ENCODE assay signal across 40 cellular contexts in genomic region chr6:4588163-4588562, GRCh38.
"Had no signal": no experiment of that assay in that cellular context is flagged by ENCODE, and none has a peak within 500 bp of the region (broad histone marks: within the 10 kb centered on the region; RNA-seq: fewer than 3 reads in every experiment).

No MANE protein-coding gene starts in this region.

- H3K27me3 Mint-ChIP-seq: activated CD4-positive, alpha-beta memory T cell treated with anti-CD3 and anti-CD28 coated beads for 36 hours; activated CD4-positive, alpha-beta T cell treated with anti-CD3 and anti-CD28 coated beads, Interleukin-2, amount 10 ng/mL, durations not matched to agents 24 days and 14 days; central memory CD8-positive, alpha-beta T cell had no signal

- ATAC-seq: activated CD8-positive, alpha-beta T cell treated with anti-CD3 and anti-CD28 coated beads for 36 hours; activated naive CD4-positive, alpha-beta T cell treated with anti-CD3 and anti-CD28 coated beads, Interleukin-2, amount 50 U/mL, for 72 hours; activated T-cell treated with anti-CD3 and anti-CD28 coated beads, Interleukin-2, amount 50 U/mL, for 4 hours; activated T-cell treated with anti-CD3 and anti-CD28 coated beads, Interleukin-2, amount 50 U/mL, for 72 hours; activated T-helper 17 cell treated with anti-CD3 and anti-CD28 coated beads, Interleukin-2, amount 50 U/mL, for 72 hours; body of pancreas had no signal

- H3K4me1 Mint-ChIP-seq: activated B cell treated with CpG ODN at 0.5 μM for 24 hours; activated CD4-positive, alpha-beta T cell treated with anti-CD3 and anti-CD28 coated beads, Interleukin-2, amount 10 ng/mL, durations not matched to agents 24 days and 14 days; activated naive CD8-positive, alpha-beta T cell treated with anti-CD3 and anti-CD28 coated beads for 36 hours; activated T-helper 17 cell treated with anti-CD3 and anti-CD28 coated beads, Interleukin-2, amount 50 U/mL, for 72 hours; central memory CD8-positive, alpha-beta T cell had no signal

- H3K36me3 Mint-ChIP-seq: activated CD4-positive, alpha-beta memory T cell treated with anti-CD3 and anti-CD28 coated beads for 36 hours; activated naive CD4-positive, alpha-beta T cell treated with anti-CD3 and anti-CD28 coated beads, Interleukin-2, amount 50 U/mL, for 72 hours; activated naive CD8-positive, alpha-beta T cell treated with anti-CD3 and anti-CD28 coated beads for 36 hours had no signal

- H3K4me1 ChIP-seq: adrenal gland, body of pancreas had no signal

- H3K4me3 ChIP-seq: adrenal gland, body of pancreas, cardiac muscle cell had no signal

- H3K9me3 ChIP-seq: adrenal gland, body of pancreas had no signal

- DNase-seq: activated B cell treated with CpG ODN at 0.5 μM for 24 hours; activated CD4-positive, alpha-beta memory T cell treated with anti-CD3 and anti-CD28 coated beads for 36 hours; activated CD4-positive, alpha-beta T cell treated with anti-CD3 and anti-CD28 coated beads for 4 hours; activated CD4-positive, alpha-beta T cell treated with anti-CD3 and anti-CD28 coated beads, Interleukin-2, amount 10 ng/mL, durations not matched to agents 24 days and 14 days; activated CD4-positive, alpha-beta T cell treated with anti-CD3 and anti-CD28 coated beads, Interleukin-2, amount 50 U/mL, for 1 hour; activated CD4-positive, alpha-beta T cell treated with anti-CD3 and anti-CD28 coated beads, Interleukin-2, amount 50 U/mL, for 4 hours; activated CD4-positive, CD25-positive, alpha-beta regulatory T cell treated with anti-CD3 and anti-CD28 coated beads, Interleukin-2, amount 50 U/mL, for 72 hours; activated CD8-positive, alpha-beta memory T cell treated with anti-CD3 and anti-CD28 coated beads, Interleukin-2, amount 50 U/mL, for 4 hours; activated CD8-positive, alpha-beta T cell treated with anti-CD3 and anti-CD28 coated beads for 36 hours; activated effector memory CD4-positive, alpha-beta T cell treated with anti-CD3 and anti-CD28 coated beads, Interleukin-2, amount 50 U/mL, for 16 hours; activated gamma-delta T cell treated with Interleukin-2 at 50 U/mL for 16 hours; activated naive CD4-positive, alpha-beta T cell; activated naive CD4-positive, alpha-beta T cell treated with anti-CD3 and anti-CD28 coated beads for 36 hours; activated naive CD4-positive, alpha-beta T cell treated with anti-CD3 and anti-CD28 coated beads, Interleukin-2, amount 50 U/mL, for 16 hours; activated naive CD8-positive, alpha-beta T cell treated with anti-CD3 and anti-CD28 coated beads for 36 hours; activated T-cell treated with anti-CD3 and anti-CD28 coated beads for 4 hours; activated T-cell treated with anti-CD3 and anti-CD28 coated beads, Interleukin-2, amount 50 U/mL, for 1 hour; activated T-cell treated with anti-CD3 and anti-CD28 coated beads, Interleukin-2, amount 50 U/mL, for 4 hours; activated T-cell treated with anti-CD3 and anti-CD28 coated beads, Interleukin-2, amount 50 U/mL, for 72 hours; adrenal gland; amniotic stem cell; aorta; body of pancreas; brain microvascular endothelial cell; caudate nucleus; cerebellar nuclear complex; T-helper 1 cell; T-helper 2 cell; T-helper 9 cell had no signal

- FAIRE-seq: astrocyte, bronchial epithelial cell, TTC549 had no signal

- H3K27me3 ChIP-seq: adrenal gland, body of pancreas, brain microvascular endothelial cell, cardiac muscle cell had no signal

- H3K9me3 Mint-ChIP-seq: activated B cell treated with CpG ODN at 0.5 μM for 24 hours; activated CD4-positive, alpha-beta memory T cell treated with anti-CD3 and anti-CD28 coated beads for 36 hours; activated CD4-positive, alpha-beta T cell treated with anti-CD3 and anti-CD28 coated beads, Interleukin-2, amount 10 ng/mL, durations not matched to agents 24 days and 14 days; activated CD8-positive, alpha-beta T cell treated with anti-CD3 and anti-CD28 coated beads for 36 hours; activated naive CD4-positive, alpha-beta T cell treated with anti-CD3 and anti-CD28 coated beads for 36 hours; activated naive CD4-positive, alpha-beta T cell treated with anti-CD3 and anti-CD28 coated beads, Interleukin-2, amount 50 U/mL, for 72 hours; activated naive CD8-positive, alpha-beta T cell treated with anti-CD3 and anti-CD28 coated beads for 36 hours; activated T-cell treated with anti-CD3 and anti-CD28 coated beads, Interleukin-2, amount 50 U/mL, for 4 hours; activated T-helper 1 cell treated with anti-CD3 and anti-CD28 coated beads, Interleukin-12 subunit alpha, Interleukin-12 subunit beta, Interleukin-2, Interleukin-4 antibody, amounts not matched to agents 30 ng/mL and 10 ng/mL and 1 ng/mL, durations not matched to agents 14 hours and 24 hours and 36 hours; central memory CD8-positive, alpha-beta T cell; T-helper 1 cell treated with Interleukin-12 subunit alpha and Interleukin-12 subunit beta and Interleukin-4 antibody, amounts not matched to agents 30 μg/mL and 1 μg/mL, for 36 hours; T-helper 2 cell treated with Interferon-gamma antibody and Interleukin-4, amounts not matched to agents 5 μg/mL and 100 μg/mL, for 36 hours had no signal

- H3K27ac ChIP-seq: adrenal gland, body of pancreas, brain microvascular endothelial cell, cardiac muscle cell, VCaP had no signal

- H3K27ac Mint-ChIP-seq: activated B cell treated with CpG ODN at 0.5 μM for 24 hours; activated CD4-positive, alpha-beta memory T cell treated with anti-CD3 and anti-CD28 coated beads for 36 hours; activated CD4-positive, alpha-beta T cell treated with anti-CD3 and anti-CD28 coated beads, Interleukin-2, amount 10 ng/mL, durations not matched to agents 24 days and 14 days; activated CD8-positive, alpha-beta T cell treated with anti-CD3 and anti-CD28 coated beads for 36 hours; activated naive CD4-positive, alpha-beta T cell treated with anti-CD3 and anti-CD28 coated beads for 36 hours; activated naive CD4-positive, alpha-beta T cell treated with anti-CD3 and anti-CD28 coated beads, Interleukin-2, amount 50 U/mL, for 72 hours; activated naive CD8-positive, alpha-beta T cell treated with anti-CD3 and anti-CD28 coated beads for 36 hours; activated T-cell treated with anti-CD3 and anti-CD28 coated beads, Interleukin-2, amount 50 U/mL, for 72 hours; activated T-helper 1 cell treated with anti-CD3 and anti-CD28 coated beads, Interleukin-12 subunit alpha, Interleukin-12 subunit beta, Interleukin-2, Interleukin-4 antibody, amounts not matched to agents 30 ng/mL and 10 ng/mL and 1 ng/mL, durations not matched to agents 14 hours and 24 hours and 36 hours; activated T-helper 17 cell treated with anti-CD3 and anti-CD28 coated beads, Interleukin-2, amount 50 U/mL, for 72 hours; T-helper 1 cell treated with Interleukin-12 subunit alpha and Interleukin-12 subunit beta and Interleukin-4 antibody, amounts not matched to agents 30 μg/mL and 1 μg/mL, for 36 hours; T-helper 2 cell treated with Interferon-gamma antibody and Interleukin-4, amounts not matched to agents 5 μg/mL and 100 μg/mL, for 36 hours had no signal

- H3K36me3 ChIP-seq: adrenal gland, brain microvascular endothelial cell, cardiac muscle cell had no signal

- H3K4me3 Mint-ChIP-seq: activated B cell treated with CpG ODN at 0.5 μM for 24 hours; activated CD4-positive, alpha-beta memory T cell treated with anti-CD3 and anti-CD28 coated beads for 36 hours; activated CD4-positive, alpha-beta T cell treated with anti-CD3 and anti-CD28 coated beads, Interleukin-2, amount 10 ng/mL, durations not matched to agents 24 days and 14 days; activated CD8-positive, alpha-beta T cell treated with anti-CD3 and anti-CD28 coated beads for 36 hours; activated naive CD4-positive, alpha-beta T cell treated with anti-CD3 and anti-CD28 coated beads for 36 hours; activated naive CD8-positive, alpha-beta T cell treated with anti-CD3 and anti-CD28 coated beads for 36 hours; activated T-cell treated with anti-CD3 and anti-CD28 coated beads, Interleukin-2, amount 50 U/mL, for 4 hours; activated T-cell treated with anti-CD3 and anti-CD28 coated beads, Interleukin-2, amount 50 U/mL, for 72 hours; activated T-helper 1 cell treated with anti-CD3 and anti-CD28 coated beads, Interleukin-12 subunit alpha, Interleukin-12 subunit beta, Interleukin-2, Interleukin-4 antibody, amounts not matched to agents 30 ng/mL and 10 ng/mL and 1 ng/mL, durations not matched to agents 14 hours and 24 hours and 36 hours; activated T-helper 17 cell treated with anti-CD3 and anti-CD28 coated beads, Interleukin-2, amount 50 U/mL, for 72 hours; central memory CD8-positive, alpha-beta T cell; T-helper 1 cell treated with Interleukin-12 subunit alpha and Interleukin-12 subunit beta and Interleukin-4 antibody, amounts not matched to agents 30 μg/mL and 1 μg/mL, for 36 hours; T-helper 2 cell treated with Interferon-gamma antibody and Interleukin-4, amounts not matched to agents 5 μg/mL and 100 μg/mL, for 36 hours had no signal
